Comparison of ENCODE assay signal across 28 cellular contexts in the genomic region with DNA sequence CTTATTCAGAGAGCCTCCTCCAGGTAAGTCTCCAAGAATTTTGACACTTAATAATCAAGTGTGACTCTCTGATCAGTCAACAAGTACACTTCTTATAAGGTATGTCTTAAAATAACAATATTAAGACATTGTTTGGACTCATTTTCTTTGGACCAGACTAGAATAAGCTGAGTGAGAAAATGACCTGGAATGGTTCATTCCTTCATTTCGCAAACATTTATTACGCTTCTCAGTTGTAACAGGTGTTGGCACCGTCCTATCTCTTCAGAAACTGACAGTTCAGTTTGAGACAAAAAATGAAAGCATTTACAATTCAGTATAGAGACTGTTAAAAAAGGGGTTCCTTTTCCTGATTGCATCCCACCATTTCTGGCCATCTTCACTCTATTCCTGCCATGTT. TPM values are rescaled to one million over a fixed set of nuclear protein-coding genes. Genes with fewer than 3 reads are reported as not detected.
DNase-seq lines count a peak whose midpoint lies in the region; ATAC-seq, FAIRE-seq and TF ChIP-seq lines count a peak whose summit lies in the region.
"Had no signal": no experiment of that assay in that cellular context is flagged by ENCODE, and none has a peak within 500 bp of the region (broad histone marks: within the 10 kb centered on the region; RNA-seq: fewer than 3 reads in every experiment).

No MANE protein-coding gene starts in this region.

- POLR2A ChIA-PET in IMR-90 (lab: Charles Lee; ENCODE audit: unreplicated experiment): no interaction called here
- POLR2A ChIA-PET in CD4-positive, alpha-beta T cell (lab: Charles Lee): no interaction called here

- H2AK9ac ChIP-seq in IMR-90 (replicated peaks; ENCODE audit: low read depth, low read length, poor library complexity): no peak overlapping the region

- H2BK15ac ChIP-seq in IMR-90 (ENCODE audit: low read depth, low read length): 0 out of 3 replicates have a peak overlapping the region, but pooled peaks have one; percentile 44

- H3K9me1 ChIP-seq in IMR-90 (ENCODE audit: insufficient read depth, low read length): no peaks in the 10 kb centered on the region

- no peaks in the 10 kb centered on the region for H3K36me3 Mint-ChIP-seq in astrocyte (ENCODE audit: low read depth, unreplicated experiment)
- H3K36me3 Mint-ChIP-seq in CD4-positive, alpha-beta T cell (ENCODE audit: low read depth): peaks cover 24% of the 10 kb centered on the region
- H3K36me3 Mint-ChIP-seq: neural progenitor cell, type B pancreatic cell had no signal

- no peak overlapping the region for H3K9ac ChIP-seq in IMR-90 (ENCODE audit: low read depth, low read length)
- H3K9ac ChIP-seq in astrocyte (ENCODE audit: low read length): no peak overlapping the region
- no peak overlapping the region for H3K9ac ChIP-seq in smooth muscle cell (ENCODE audit: low read depth)
- H3K9ac ChIP-seq: neural progenitor cell had no signal

- intact Hi-C loops in IMR-90 (cut with micrococcal nuclease): loop anchor here (5.0 to 10.0 kb wide), 2 partner anchors 248 to 315 kb away; a partner anchor contains a TSS
- intact Hi-C loops in left ventricle myocardium superior (cut with micrococcal nuclease): loop anchor here (10.0 kb wide), 1 partner anchor 125 kb away; a partner anchor contains a TSS
- intact Hi-C loops in CD4-positive, alpha-beta T cell (cut with DNase I, micrococcal nuclease): loop anchor here in 1 of 2 experiments (10.0 kb wide), 1 partner anchor 495 kb away; no protein-coding TSS in a partner anchor

- ATAC-seq in IMR-90 (ENCODE audit: low read depth) (no peak), left ventricle myocardium superior (peak; percentile 50)
- no peak for ATAC-seq in CD4-positive, alpha-beta T cell (ENCODE audit: poor library complexity)
- ATAC-seq: GM23338, left lobe of liver, right lobe of liver had no signal

- dilution Hi-C loops in IMR-90 (cut with HindIII; ENCODE audit: low sequenced_read_pairs, unreplicated experiment): no loop called here

- H2BK20ac ChIP-seq in IMR-90 (ENCODE audit: low read depth, low read length): peak overlapping the region; percentile 69; the same call in 1 of the 2 replicates

- no peak overlapping the region for H3K4me3 Mint-ChIP-seq in astrocyte (ENCODE audit: unreplicated experiment)
- no peak overlapping the region for H3K4me3 Mint-ChIP-seq in CD4-positive, alpha-beta T cell
- H3K4me3 Mint-ChIP-seq: activated CD4-positive, alpha-beta T cell treated with anti-CD3 and anti-CD28 coated beads, Interleukin-2, amount 10 ng/mL, durations not matched to agents 7 days and 5 days; activated naive CD8-positive, alpha-beta T cell treated with anti-CD3 and anti-CD28 coated beads for 36 hours; GM23338; neural progenitor cell; type B pancreatic cell had no signal

- BruUV-seq in IMR-90 (replicated peaks; lab: Mats Ljungman, UMichigan): no TSS peak

- no peak overlapping the region for H3K23ac ChIP-seq in IMR-90 (ENCODE audit: low read depth, low read length)

- no peak for TF ChIP-seq CTCF in IMR-90 (conservative IDR thresholded peaks at IDR 0.05; ENCODE audit: low read depth, low read length)
- no peak for TF ChIP-seq CTCF in astrocyte (IDR thresholded peaks at IDR 0.05; ENCODE audit: insufficient read depth, low read depth, low read length)
- TF ChIP-seq CTCF in smooth muscle cell (IDR thresholded peaks at IDR 0.05; ENCODE audit: borderline replicate concordance, insufficient read depth, poor library complexity, severe bottlenecking): no peak
- TF ChIP-seq CTCF in CD4-positive, alpha-beta T cell (IDR thresholded peaks at IDR 0.05): no peak

- no peak overlapping the region for H3K4me2 ChIP-seq in IMR-90 (ENCODE audit: low read depth, low read length)
- peak overlapping the region; percentile 9 for H3K4me2 ChIP-seq in astrocyte (ENCODE audit: low read length)
- peak overlapping the region; percentile 78 for H3K4me2 ChIP-seq in smooth muscle cell
- H3K4me2 ChIP-seq: GM23338, neural progenitor cell had no signal

- H3K36me3 ChIP-seq in IMR-90 (ENCODE audit: control insufficient read depth, insufficient read depth, low read length): no peaks in the 10 kb centered on the region
- H3K36me3 ChIP-seq in astrocyte (ENCODE audit: insufficient read depth, low read length): no peaks in the 10 kb centered on the region
- H3K36me3 ChIP-seq in smooth muscle cell (ENCODE audit: low read depth): no peaks in the 10 kb centered on the region
- H3K36me3 ChIP-seq: neural progenitor cell, right lobe of liver had no signal

- H4K20me1 ChIP-seq in IMR-90 (ENCODE audit: insufficient read depth, low read length) (no peaks in the 10 kb centered on the region), astrocyte (ENCODE audit: insufficient read depth, low read length) (no peaks in the 10 kb centered on the region), smooth muscle cell (ENCODE audit: low read depth) (no peaks in the 10 kb centered on the region)

- H3K27ac ChIP-seq in IMR-90 (ENCODE audit: insufficient read depth, low read length) (no peak overlapping the region), astrocyte (ENCODE audit: low read depth, low read length) (peak overlapping the region; percentile 8), smooth muscle cell (ENCODE audit: low read depth) (no peak overlapping the region)
- no peak overlapping the region for H3K27ac ChIP-seq in CD4-positive, alpha-beta T cell (ENCODE audit: low read depth, low read length)
- H3K27ac ChIP-seq: neural progenitor cell, right lobe of liver had no signal

- peak overlapping the region; percentile 65; the same call in 1 of the 2 replicates for H3K18ac ChIP-seq in IMR-90 (ENCODE audit: low read depth, low read length)

- H3K9me3 ChIP-seq in IMR-90 (ENCODE audit: control insufficient read depth, insufficient read depth, low read length) (peaks cover 2% of the 10 kb centered on the region; the same call in 1 of the 2 replicates), astrocyte (ENCODE audit: insufficient read depth, low read depth, low read length) (no peaks in the 10 kb centered on the region), smooth muscle cell (replicated peaks; ENCODE audit: low read depth) (no peaks in the 10 kb centered on the region)
- peaks cover 2% of the 10 kb centered on the region for H3K9me3 ChIP-seq in CD4-positive, alpha-beta T cell (ENCODE audit: control insufficient read depth, low read length)
- H3K9me3 ChIP-seq: right lobe of liver had no signal

- H3K27me3 Mint-ChIP-seq in astrocyte (ENCODE audit: low read depth, unreplicated experiment): no peaks in the 10 kb centered on the region
- H3K27me3 Mint-ChIP-seq in CD4-positive, alpha-beta T cell: no peaks in the 10 kb centered on the region
- H3K27me3 Mint-ChIP-seq: activated CD4-positive, alpha-beta T cell treated with anti-CD3 and anti-CD28 coated beads, Interleukin-2, amount 10 ng/mL, durations not matched to agents 7 days and 5 days; activated naive CD8-positive, alpha-beta T cell treated with anti-CD3 and anti-CD28 coated beads for 36 hours; type B pancreatic cell had no signal

- no peak for DNase-seq in IMR-90
- peak; percentile 25 for DNase-seq in astrocyte (ENCODE audit: low read depth)
- no peak for DNase-seq in left ventricle myocardium superior
- no peak for DNase-seq in smooth muscle cell (lab: John Stamatoyannopoulos, UW; ENCODE audit: unreplicated experiment)
- no peak for DNase-seq in CD4-positive, alpha-beta T cell
- DNase-seq in DMS153 (lab: John Stamatoyannopoulos, UW): no peak
- no peak for DNase-seq in SKM-1 (lab: John Stamatoyannopoulos, UW; ENCODE audit: unreplicated experiment)
- DNase-seq: activated CD4-positive, alpha-beta T cell treated with anti-CD3 and anti-CD28 coated beads, Interleukin-2, amount 10 ng/mL, durations not matched to agents 7 days and 5 days; activated effector memory CD4-positive, alpha-beta T cell treated with Interleukin-2 at 50 U/mL for 16 hours; activated naive CD8-positive, alpha-beta T cell treated with anti-CD3 and anti-CD28 coated beads for 36 hours; activated T-cell treated with anti-CD3 and anti-CD28 coated beads, Interleukin-2, amount 50 U/mL, for 1 hour; C1 segment of cervical spinal cord; central memory CD4-positive, alpha-beta T cell; DMS79 treated with DMSO at 0.1 percent for 48 hours; dorsolateral prefrontal cortex; NCI-H146; NCI-H226; NCI-H526 treated with DMSO at 0.1 percent for 48 hours; right lobe of liver; SHP77; stimulated activated CD4-positive, alpha-beta T cell treated with anti-CD3 and anti-CD28 coated beads, Interleukin-4, amount 100 ng/mL, for 24 hours had no signal

- H4K91ac ChIP-seq in IMR-90 (ENCODE audit: insufficient read depth, low read depth, low read length): peak overlapping the region; percentile 8; the same call in 1 of the 2 replicates

- H3K79me2 ChIP-seq in astrocyte (ENCODE audit: insufficient read depth, low read length) (no peaks in the 10 kb centered on the region), smooth muscle cell (ENCODE audit: low read depth) (no peaks in the 10 kb centered on the region)

- peaks cover 6% of the 10 kb centered on the region; the same call in 1 of the 2 replicates for H3K4me1 ChIP-seq in IMR-90 (ENCODE audit: control insufficient read depth, insufficient read depth, low read length)
- peaks cover 28% of the 10 kb centered on the region for H3K4me1 ChIP-seq in astrocyte (ENCODE audit: insufficient read depth, low read length)
- peaks cover 20% of the 10 kb centered on the region for H3K4me1 ChIP-seq in smooth muscle cell (ENCODE audit: low read depth)

- H3K27ac Mint-ChIP-seq in astrocyte (ENCODE audit: unreplicated experiment): no peak overlapping the region
- H3K27ac Mint-ChIP-seq in CD4-positive, alpha-beta T cell: no peak overlapping the region
- H3K27ac Mint-ChIP-seq: activated CD4-positive, alpha-beta T cell treated with anti-CD3 and anti-CD28 coated beads, Interleukin-2, amount 10 ng/mL, durations not matched to agents 7 days and 5 days; activated naive CD8-positive, alpha-beta T cell treated with anti-CD3 and anti-CD28 coated beads for 36 hours; GM23338; neural progenitor cell; type B pancreatic cell had no signal

- peak overlapping the region; percentile 10; the same call in 1 of the 2 replicates for H2BK120ac ChIP-seq in IMR-90 (ENCODE audit: low read depth, low read length)

- TF ChIP-seq RAD21 in IMR-90 (IDR thresholded peaks at IDR 0.05; ENCODE audit: low read length): no peak

- WGBS in IMR-90 (ENCODE audit: extremely low coverage in 2 of 2, insufficient read length in 1 of 2), 2 experiments: no CpG with 5 or more reads among the region's 3 CpGs
- WGBS in smooth muscle cell (ENCODE audit: low lambda C conversion rate): 98% methylated on average over 3 of the region's 3 CpGs

- peak overlapping the region; percentile 38; the same call in 1 of the 2 replicates for H3K4ac ChIP-seq in IMR-90 (ENCODE audit: low read depth, low read length)

- H3K14ac ChIP-seq in IMR-90 (replicated peaks; ENCODE audit: low read depth, low read length): no peak overlapping the region

- no peaks in the 10 kb centered on the region for H3K79me1 ChIP-seq in IMR-90 (ENCODE audit: low read depth in 1 of 2, low read length in 2 of 2)

- peak overlapping the region; percentile 29 for H2BK5ac ChIP-seq in IMR-90 (ENCODE audit: low read depth, low read length, poor library complexity, severe bottlenecking)

- no peak for FAIRE-seq in astrocyte (lab: Jason Lieb, UNC)

- no peak overlapping the region for H3K56ac ChIP-seq in IMR-90 (ENCODE audit: extremely low read depth, insufficient read depth, low read length)

- no peak for TF ChIP-seq POLR2A in IMR-90 (IDR thresholded peaks at IDR 0.05; ENCODE audit: low read depth, low read length)

- no peak overlapping the region; a peak in 1 of 4 replicates for H4K8ac ChIP-seq in IMR-90 (ENCODE audit: low read depth in 2 of 2, low read length in 2 of 2)

- peaks cover 32% of the 10 kb centered on the region for H3K4me1 Mint-ChIP-seq in astrocyte (ENCODE audit: low read depth, unreplicated experiment)
- peaks cover 5% of the 10 kb centered on the region for H3K4me1 Mint-ChIP-seq in CD4-positive, alpha-beta T cell (ENCODE audit: low read depth)
- H3K4me1 Mint-ChIP-seq: activated CD4-positive, alpha-beta T cell treated with anti-CD3 and anti-CD28 coated beads, Interleukin-2, amount 10 ng/mL, durations not matched to agents 7 days and 5 days; GM23338 had no signal

- peaks cover under 1% of the 10 kb centered on the region for H3K9me3 Mint-ChIP-seq in astrocyte (ENCODE audit: unreplicated experiment)
- peaks cover 9% of the 10 kb centered on the region for H3K9me3 Mint-ChIP-seq in CD4-positive, alpha-beta T cell
- H3K9me3 Mint-ChIP-seq: type B pancreatic cell had no signal

- H3K27me3 ChIP-seq in IMR-90 (ENCODE audit: control insufficient read depth, insufficient read depth, low read length) (no peaks in the 10 kb centered on the region), astrocyte (ENCODE audit: insufficient read depth, low read length) (no peaks in the 10 kb centered on the region), smooth muscle cell (ENCODE audit: low read depth) (no peaks in the 10 kb centered on the region)
- H3K27me3 ChIP-seq in CD4-positive, alpha-beta T cell (ENCODE audit: control insufficient read depth, insufficient read depth, low read length): no peaks in the 10 kb centered on the region
- H3K27me3 ChIP-seq: dorsolateral prefrontal cortex, neural progenitor cell, right lobe of liver had no signal

- CTCF ChIA-PET in IMR-90 (lab: Yijun Ruan, JAX): interaction anchor here (0.6 to 1.1 kb wide), 3 partner anchors 13 to 126 kb away, joined by 3 read pairs; no protein-coding TSS in a partner anchor
- CTCF ChIA-PET in CD4-positive, alpha-beta T cell (lab: Charles Lee): no interaction called here

- no peak overlapping the region for H4K5ac ChIP-seq in IMR-90 (ENCODE audit: low read depth, low read length)

- in situ Hi-C loops in IMR-90 (cut with MboI; ENCODE audit: low sequenced_read_pairs): no loop called here

- H3K4me3 ChIP-seq in IMR-90 (ENCODE audit: insufficient read depth, low read depth, low read length) (no peak overlapping the region), astrocyte (ENCODE audit: insufficient read depth, low read depth, low read length) (no peak overlapping the region), smooth muscle cell (no peak overlapping the region)
- H3K4me3 ChIP-seq: dorsolateral prefrontal cortex, GM23338, neural progenitor cell, right lobe of liver had no signal

- H2AFZ ChIP-seq in IMR-90 (replicated peaks; ENCODE audit: low read length, poor library complexity) (no peak overlapping the region), astrocyte (ENCODE audit: low read depth, low read length) (no peak overlapping the region), smooth muscle cell (ENCODE audit: low read depth) (no peak overlapping the region)
- H2AFZ ChIP-seq: GM23338, neural progenitor cell had no signal

- peak overlapping the region; percentile 20 for H2AK5ac ChIP-seq in IMR-90 (ENCODE audit: low read depth, low read length)

- H3F3A ChIP-seq in smooth muscle cell (ENCODE audit: low read depth): peaks cover 8% of the 10 kb centered on the region

RNA-seq across cellular contexts. Expression of a gene that starts 46.6 kb away (rescaled TPM):
- total RNA-seq in IMR-90 (2012; rRNA removed) (not detected in 2 replicates), astrocyte (not detected in 2 replicates), left ventricle myocardium superior (not detected), smooth muscle cell (0.04 TPM in 1 of 2 replicates, not detected in the other)
- polyA plus RNA-seq in IMR-90 (2012; rRNA removed) (not detected in 2 replicates), smooth muscle cell (not detected in 2 replicates)
- not detected in 2 replicates for polyA plus RNA-seq in IMR-90 (2012; cell fraction: cytosol; rRNA removed)
- polyA plus RNA-seq in IMR-90 (2012; cell fraction: nucleus; rRNA removed; ENCODE audit: low replicate concordance): 0.02 TPM in 1 of 2 replicates, not detected in the other
- total RNA-seq in CD4-positive, alpha-beta T cell: not detected
- total RNA-seq: activated CD4-positive, alpha-beta T cell treated with anti-CD3 and anti-CD28 coated beads, Interleukin-2, amount 10 ng/mL, durations not matched to agents 7 days and 5 days; activated naive CD8-positive, alpha-beta T cell treated with anti-CD3 and anti-CD28 coated beads for 36 hours; GM23338; HT-29; left lobe of liver; mesenteric fat pad; posterior vena cava; right lobe of liver had no signal
- polyA plus RNA-seq: GM23338 had no signal
